In genomic region chr12:43896496-43896895, GRCh38 we compare ENCODE assay signal across 11 cellular contexts.
"Had no signal": no experiment of that assay in that cellular context is flagged by ENCODE, and none has a peak within 500 bp of the region (broad histone marks: within the 10 kb centered on the region; RNA-seq: fewer than 3 reads in every experiment).

No MANE protein-coding gene starts in this region.

- H3K36me3 ChIP-seq: lower lobe of right lung, prostate gland, suprapubic skin had no signal

- H3K27ac ChIP-seq: lower lobe of right lung, prostate gland, suprapubic skin had no signal

- H3K4me3 ChIP-seq: lower lobe of right lung, prostate gland, suprapubic skin had no signal

- H3K4me1 ChIP-seq: lower lobe of right lung, prostate gland, suprapubic skin had no signal

- ATAC-seq: lower lobe of right lung, sciatic nerve had no signal

- H3K27me3 ChIP-seq: suprapubic skin had no signal

- DNase-seq: activated B cell treated with CpG ODN at 0.5 μM for 24 hours; activated CD4-positive, alpha-beta T cell treated with anti-CD3 and anti-CD28 coated beads for 48 hours; activated CD8-positive, alpha-beta memory T cell treated with anti-CD3 and anti-CD28 coated beads, Interleukin-2, amount 50 U/mL, for 48 hours; activated gamma-delta T cell treated with Interleukin-2 at 50 U/mL for 16 hours; effector CD8-positive, alpha-beta T cell; lower lobe of right lung; nephron progenitor cell; SW 1271 had no signal

- H3K9me3 ChIP-seq: lower lobe of right lung, prostate gland, suprapubic skin had no signal
